ENCODE assay signal across 1 cellular context in genomic region chr5:83524991-83525390, GRCh38.
TF ChIP-seq lines count a peak whose summit lies in the region.

No MANE protein-coding gene starts in this region.

TF ChIP-seq in HEK293, 187 proteins besides CTCF, POLR2A, EP300 and RAD21 (continued from another document):
- TF ChIP-seq, protein P1, sequence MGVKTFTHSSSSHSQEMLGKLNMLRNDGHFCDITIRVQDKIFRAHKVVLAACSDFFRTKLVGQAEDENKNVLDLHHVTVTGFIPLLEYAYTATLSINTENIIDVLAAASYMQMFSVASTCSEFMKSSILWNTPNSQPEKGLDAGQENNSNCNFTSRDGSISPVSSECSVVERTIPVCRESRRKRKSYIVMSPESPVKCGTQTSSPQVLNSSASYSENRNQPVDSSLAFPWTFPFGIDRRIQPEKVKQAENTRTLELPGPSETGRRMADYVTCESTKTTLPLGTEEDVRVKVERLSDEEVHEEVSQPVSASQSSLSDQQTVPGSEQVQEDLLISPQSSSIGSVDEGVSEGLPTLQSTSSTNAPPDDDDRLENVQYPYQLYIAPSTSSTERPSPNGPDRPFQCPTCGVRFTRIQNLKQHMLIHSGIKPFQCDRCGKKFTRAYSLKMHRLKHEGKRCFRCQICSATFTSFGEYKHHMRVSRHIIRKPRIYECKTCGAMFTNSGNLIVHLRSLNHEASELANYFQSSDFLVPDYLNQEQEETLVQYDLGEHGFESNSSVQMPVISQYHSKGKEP (tag by site-specific recombination; IDR thresholded peaks at IDR 0.05) = 0 out of 2 replicates have a peak, but pooled peaks have one; percentile 21
- TF ChIP-seq, protein P2, sequence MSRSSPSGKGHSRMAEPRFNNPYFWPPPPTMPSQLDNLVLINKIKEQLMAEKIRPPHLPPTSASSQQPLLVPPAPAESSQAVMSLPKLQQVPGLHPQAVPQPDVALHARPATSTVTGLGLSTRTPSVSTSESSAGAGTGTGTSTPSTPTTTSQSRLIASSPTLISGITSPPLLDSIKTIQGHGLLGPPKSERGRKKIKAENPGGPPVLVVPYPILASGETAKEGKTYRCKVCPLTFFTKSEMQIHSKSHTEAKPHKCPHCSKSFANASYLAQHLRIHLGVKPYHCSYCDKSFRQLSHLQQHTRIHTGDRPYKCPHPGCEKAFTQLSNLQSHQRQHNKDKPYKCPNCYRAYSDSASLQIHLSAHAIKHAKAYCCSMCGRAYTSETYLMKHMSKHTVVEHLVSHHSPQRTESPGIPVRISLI (tag by site-specific recombination; IDR thresholded peaks at IDR 0.05) = 0 out of 2 replicates have a peak, but pooled peaks have one; percentile 16
